In genomic region chr11:3422380-3423137, GRCh38 we compare ENCODE assay signal across 8 cellular contexts. TPM values are rescaled to one million over a fixed set of nuclear protein-coding genes. Genes with fewer than 3 reads are reported as not detected.
A peak's percentile ranks its signal among the peaks of the same experiment; 100 is the strongest.
DNase-seq lines count a peak whose midpoint lies in the region; TF ChIP-seq lines count a peak whose summit lies in the region.
"Not testable (repeated sequence)": the region's sequence is repeated elsewhere in the genome, so short reads cannot be mapped to it uniquely, and the experiment has no call there.

No MANE protein-coding gene starts in this region.

- not testable (repeated sequence) for H4K20me1 ChIP-seq in DOHH2 (ENCODE audit: control insufficient read depth, insufficient read depth, low read depth, low read length); H9 (ENCODE audit: control insufficient read depth, insufficient read depth, insufficient read length)

- H3K9ac ChIP-seq in H9 (ENCODE audit: extremely low read depth, insufficient read length, low read length) = not testable (repeated sequence)

- H3K27ac Mint-ChIP-seq in H9 (peak overlapping the region; percentile 90 to 97 (median 97); a peak in 6 of 7 replicates), nephron (peak overlapping the region; percentile 80 to 94 (median 93))

- H3K4me3 ChIP-seq in DOHH2 (ENCODE audit: low read length) = peak overlapping the region; percentile 89
- H3K4me3 ChIP-seq in fibroblast of the aortic adventitia (ENCODE audit: low read depth, low read length) = peak overlapping the region; percentile 69

- peak overlapping the region; percentile 80 to 89 for H3K4me3 Mint-ChIP-seq in H9
- H3K4me3 Mint-ChIP-seq in nephron = peak overlapping the region; percentile 90 to 95 (median 92)

- H3K36me3 ChIP-seq in DOHH2 (ENCODE audit: control insufficient read depth, low read length) = not testable (repeated sequence)

- not testable (repeated sequence) for TF ChIP-seq CTCF in DOHH2 (IDR thresholded peaks at IDR 0.05; ENCODE audit: low read depth, low read length, poor library complexity, severe bottlenecking); H9 (conservative IDR thresholded peaks at IDR 0.05); fibroblast of the aortic adventitia (IDR thresholded peaks at IDR 0.05; ENCODE audit: insufficient read depth, low read length); nephron (IDR thresholded peaks at IDR 0.05; ENCODE audit: unreplicated experiment in 3 of 3)

- H2BK15ac ChIP-seq in H9 (ENCODE audit: low read depth, low read length) = not testable (repeated sequence)

- H2BK120ac ChIP-seq in H9 (ENCODE audit: low read depth, low read length, poor library complexity, severe bottlenecking) = not testable (repeated sequence)

- not testable (repeated sequence) for H3K18ac ChIP-seq in H9 (ENCODE audit: insufficient read length, low read depth, low read length)

- not testable (repeated sequence) for H3K9me2 ChIP-seq in DOHH2 (replicated peaks; ENCODE audit: control insufficient read depth, low read length)

- H3K27ac ChIP-seq in DOHH2 (ENCODE audit: low read depth, low read length) = peak overlapping the region; percentile 42
- not testable (repeated sequence) for H3K27ac ChIP-seq in H9 (ENCODE audit: insufficient read length, low read depth, low read length)

- H3K36me3 Mint-ChIP-seq in H9 (ENCODE audit: insufficient read depth in 1 of 3, low read depth in 3 of 3); nephron (ENCODE audit: low read depth): not testable (repeated sequence)

- H3K14ac ChIP-seq in H9 (ENCODE audit: insufficient read depth, low read length) = not testable (repeated sequence)

- not testable (repeated sequence) for H2BK20ac ChIP-seq in H9 (ENCODE audit: low read depth, low read length, poor library complexity, severe bottlenecking)

- not testable (repeated sequence) for H3K23ac ChIP-seq in H9 (ENCODE audit: insufficient read length, low read depth, low read length)

- not testable (repeated sequence) for H2BK5ac ChIP-seq in H9 (ENCODE audit: insufficient read length, low read length)

- H3K9me3 Mint-ChIP-seq in H9, nephron: not testable (repeated sequence)

- not testable (repeated sequence) for H4K91ac ChIP-seq in H9 (ENCODE audit: insufficient read length, low read depth, low read length)

- not testable (repeated sequence) for H3K23me2 ChIP-seq in H9 (ENCODE audit: insufficient read length, low read depth, low read length, poor library complexity, severe bottlenecking)

- H3K4me2 ChIP-seq in DOHH2 (ENCODE audit: low read length) (peak overlapping the region; percentile 100), H9 (ENCODE audit: insufficient read depth, insufficient read length, low read length) (peak overlapping the region; percentile 73)

- H3T11ph ChIP-seq in H9 (ENCODE audit: low read length) = not testable (repeated sequence)

- not testable (repeated sequence) for H3K4ac ChIP-seq in H9 (ENCODE audit: low read depth, low read length)

- H3K79me2 ChIP-seq in DOHH2 (ENCODE audit: control insufficient read depth, low read length); H9 (ENCODE audit: insufficient read depth, low read length): not testable (repeated sequence)

- H3K9me3 ChIP-seq in DOHH2 (ENCODE audit: control insufficient read depth, insufficient read depth, low read length); H9 (ENCODE audit: control insufficient read depth, low read depth, low read length): not testable (repeated sequence)

- peak; percentile 23; the same call in 1 of the 2 replicates for TF ChIP-seq POLR2A in Raji (IDR thresholded peaks at IDR 0.05; ENCODE audit: insufficient read depth, low read depth, low read length)

- H2BK12ac ChIP-seq in H9 (ENCODE audit: insufficient read length, low read depth, low read length) = not testable (repeated sequence)

- H3K56ac ChIP-seq in H9 (ENCODE audit: insufficient read length, low read depth, low read length) = not testable (repeated sequence)

- not testable (repeated sequence) for H2AFZ ChIP-seq in H9 (ENCODE audit: low read length)

- not testable (repeated sequence) for H3K79me1 ChIP-seq in H9 (ENCODE audit: insufficient read depth, low read depth, low read length, poor library complexity, severe bottlenecking)

- H4K8ac ChIP-seq in H9 (replicated peaks; ENCODE audit: insufficient read length, low read depth, low read length) = not testable (repeated sequence)

- DNase-seq in H9 (peak; percentile 99), M059J (ENCODE audit: low read depth) (peak; percentile 96), fibroblast of the aortic adventitia (ENCODE audit: low read depth) (peak; percentile 95)
- DNase-seq in activated effector memory CD4-positive, alpha-beta T cell treated with Interleukin-2 at 50 U/mL for 16 hours = peak; percentile 99
- DNase-seq in stimulated activated naive CD4-positive, alpha-beta T cell treated with Interleukin-2 at 50 U/mL for 16 hours (lab: John Stamatoyannopoulos, UW) = peak; percentile 99

- H3K27me3 ChIP-seq in DOHH2 (ENCODE audit: control insufficient read depth, low read length); H9 (ENCODE audit: insufficient read depth, low read length): not testable (repeated sequence)

- WGBS in H9 (ENCODE audit: extremely low coverage, insufficient read length, low lambda C conversion rate) = no CpG with 5 or more reads among the region's 66 CpGs

- H3K27me3 Mint-ChIP-seq in H9 (ENCODE audit: low read depth) (peaks cover 24% of the 10 kb centered on the region), nephron (ENCODE audit: low read depth) (peaks cover 12% of the 10 kb centered on the region)

- not testable (repeated sequence) for H4K5ac ChIP-seq in H9 (ENCODE audit: insufficient read length, low read depth, low read length)

- H3K4me1 ChIP-seq in DOHH2 (ENCODE audit: control insufficient read depth, low read length) = peaks cover 16% of the 10 kb centered on the region
- not testable (repeated sequence) for H3K4me1 ChIP-seq in H9 (ENCODE audit: insufficient read depth, low read length)

- H2AK5ac ChIP-seq in H9 (ENCODE audit: insufficient read length, low read length) = not testable (repeated sequence)

- H3K4me1 Mint-ChIP-seq in H9 (peaks cover 12 to 18% of the 10 kb centered on the region in 2 experiments), nephron (peaks cover 11% of the 10 kb centered on the region)

- not testable (repeated sequence) for H3F3A ChIP-seq in DOHH2 (ENCODE audit: control insufficient read depth, insufficient read depth)

RNA-seq across cellular contexts. Expression of gene ZNF195, which starts 43.6 kb away (rescaled TPM):
- total RNA-seq in H9 (2021) (108 and 116 TPM in 2 replicates), fibroblast of the aortic adventitia (ENCODE audit: low replicate concordance) (11.4 and 18.1 TPM in 2 replicates)
- total RNA-seq in M059J (2014; rRNA removed; shearing (Covaris generic)) = 16.5 and 17.9 TPM in 2 replicates
